In the genomic region with DNA sequence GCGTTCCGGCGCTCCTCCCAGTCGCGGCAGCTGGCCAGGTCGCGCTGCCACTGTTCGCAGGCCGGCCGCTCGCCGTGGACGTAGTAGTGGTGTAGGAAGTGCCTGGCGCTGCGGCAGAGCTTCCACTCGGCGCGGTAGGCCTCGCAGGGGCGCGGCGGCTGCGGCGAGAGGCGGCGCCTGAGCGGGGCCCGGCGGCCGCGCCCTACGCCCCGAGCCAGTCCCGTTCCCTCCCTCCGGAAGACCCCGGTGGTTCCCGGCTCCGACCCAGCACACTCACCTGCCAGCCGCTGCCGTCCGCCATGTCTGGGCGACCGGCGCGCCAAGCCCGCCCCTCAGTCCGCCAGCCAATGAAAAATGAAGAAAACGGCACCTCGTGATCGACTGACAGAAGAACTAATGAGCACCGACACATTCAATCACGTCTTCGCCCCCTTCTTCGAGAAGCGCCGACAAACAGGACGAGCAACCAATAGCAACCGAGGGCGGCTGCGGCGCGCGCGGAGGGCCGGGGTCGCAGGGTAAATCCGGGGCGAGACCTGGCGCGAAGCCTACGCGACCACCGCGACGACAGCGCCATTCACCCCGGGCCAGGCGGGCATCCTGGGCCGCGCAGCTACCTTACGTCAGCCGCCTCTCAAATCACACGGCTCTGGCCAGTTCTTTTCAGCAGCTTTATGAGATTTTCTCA, we compare ENCODE assay signal across 8 cellular contexts. TPM values are rescaled to one million over a fixed set of nuclear protein-coding genes. Genes with fewer than 3 reads are reported as not detected.
DNase-seq lines count a peak whose midpoint lies in the region; ATAC-seq and TF ChIP-seq lines count a peak whose summit lies in the region.

A gene with protein sequence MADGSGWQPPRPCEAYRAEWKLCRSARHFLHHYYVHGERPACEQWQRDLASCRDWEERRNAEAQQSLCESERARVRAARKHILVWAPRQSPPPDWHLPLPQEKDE (minus strand): TSS at position 324 of the 688 bp plus-strand sequence. CDS start 23 bp downstream, at position 301.

- peak within 1 kb of the TSS; percentile 70 to 88 (median 83) for H3K4me3 ChIP-seq in fibroblast of lung (replicated peaks in 1 of 4; ENCODE audit: control extremely low read depth in 1 of 4, insufficient read depth in 1 of 4, low read depth in 3 of 4, low read length in 4 of 4)
- H3K4me3 ChIP-seq in naive thymus-derived CD4-positive, alpha-beta T cell (ENCODE audit: low read length) = peak within 1 kb of the TSS; percentile 65

- TF ChIP-seq CTCF in fibroblast of lung (conservative IDR thresholded peaks at IDR 0.05 in 1 of 2, IDR thresholded peaks at IDR 0.05 in 1 of 2; ENCODE audit: low read depth in 1 of 2, low read length in 2 of 2) = no peak

- no peaks in the 10 kb centered on the region for H4K20me1 ChIP-seq in fibroblast of lung (ENCODE audit: control insufficient read depth, extremely low read depth, insufficient read depth, low read length)

- H3K79me2 ChIP-seq in fibroblast of lung (ENCODE audit: control insufficient read depth, insufficient read depth, low read length) = peaks cover 23% of the 10 kb centered on the region

- H3K9me3 Mint-ChIP-seq in naive thymus-derived CD4-positive, alpha-beta T cell = no peaks in the 10 kb centered on the region
- H3K9me3 Mint-ChIP-seq in stimulated activated naive B cell treated with anti-CD40 and anti-IgM and Interleukin-4, amounts not matched to agents 10 μg/mL and 1 μg/mL and 100 μg/mL, for 72 hours = no peaks in the 10 kb centered on the region

- peak within 1 kb of the TSS; percentile 84 to 97 (median 94) for H3K27ac Mint-ChIP-seq in naive thymus-derived CD4-positive, alpha-beta T cell
- H3K27ac Mint-ChIP-seq in stimulated activated naive B cell treated with anti-CD40 and anti-IgM and Interleukin-4, amounts not matched to agents 10 μg/mL and 1 μg/mL and 100 μg/mL, for 72 hours = peak within 1 kb of the TSS; percentile 99

- CTCF ChIA-PET in naive thymus-derived CD4-positive, alpha-beta T cell (lab: Charles Lee) = interaction anchor here (0.6 kb wide), 1 partner anchor 34 kb away, joined by 3 read pairs; no protein-coding TSS in a partner anchor

- peak within 1 kb of the TSS; percentile 82 for H3K9ac ChIP-seq in fibroblast of lung (ENCODE audit: insufficient read depth, low read length)

- H3K27me3 Mint-ChIP-seq in naive thymus-derived CD4-positive, alpha-beta T cell = no peaks in the 10 kb centered on the region
- no peaks in the 10 kb centered on the region for H3K27me3 Mint-ChIP-seq in stimulated activated naive B cell treated with anti-CD40 and anti-IgM and Interleukin-4, amounts not matched to agents 10 μg/mL and 1 μg/mL and 100 μg/mL, for 72 hours

- peak within 1 kb of the TSS; percentile 81 for H3K27ac ChIP-seq in fibroblast of lung (ENCODE audit: insufficient read depth, low read length)
- peak within 1 kb of the TSS; percentile 81 for H3K27ac ChIP-seq in naive thymus-derived CD4-positive, alpha-beta T cell (ENCODE audit: low read depth, low read length)

- no peaks in the 10 kb centered on the region for H3K9me3 ChIP-seq in fibroblast of lung (ENCODE audit: control insufficient read depth, insufficient read depth, low read depth, low read length)
- no peaks in the 10 kb centered on the region for H3K9me3 ChIP-seq in naive thymus-derived CD4-positive, alpha-beta T cell (ENCODE audit: control insufficient read depth in 2 of 3, low read length in 3 of 3)

- DNase-seq in DMS79 treated with DMSO at 0.1 percent for 48 hours (lab: John Stamatoyannopoulos, UW) (peak; percentile 84), Kasumi-1 (lab: John Stamatoyannopoulos, UW) (peak; percentile 95 to 96), RPMI7951 (ENCODE audit: low read depth) (peak; percentile 88), fibroblast of lung (ENCODE audit: low read depth in 2 of 2) (peak; percentile 92 to 94)
- peak; percentile 67 to 83 for DNase-seq in activated T-helper 1 cell treated with anti-CD3 and anti-CD28 coated beads, Interleukin-2, amount 50 U/mL, for 16 hours (ENCODE audit: low read depth in 1 of 2, low spot score in 1 of 2)
- peak; percentile 69 to 93 (median 90) for DNase-seq in naive thymus-derived CD4-positive, alpha-beta T cell
- DNase-seq in stimulated activated naive B cell treated with anti-CD40 and anti-IgM and Interleukin-4, amounts not matched to agents 10 μg/mL and 1 μg/mL and 100 μg/mL, for 72 hours = peak; percentile 88

- H3K4me2 ChIP-seq in fibroblast of lung (ENCODE audit: extremely low read depth, insufficient read depth, low read length) = peak within 1 kb of the TSS; percentile 99

- peak within 1 kb of the TSS; percentile 82 for H2AFZ ChIP-seq in fibroblast of lung (ENCODE audit: low read length)

- ATAC-seq in GM21825 (IDR thresholded peaks at IDR 0.05; ENCODE audit: unreplicated experiment) = peak; percentile 69
- peak; percentile 94 for ATAC-seq in naive thymus-derived CD4-positive, alpha-beta T cell
- ATAC-seq in stimulated activated naive B cell treated with anti-CD40 and anti-IgM and Interleukin-4, amounts not matched to agents 10 μg/mL and 1 μg/mL and 100 μg/mL, for 72 hours (replicated peaks) = peak; percentile 85 to 89

- peaks cover 2% of the 10 kb centered on the region for H3K4me1 ChIP-seq in fibroblast of lung (ENCODE audit: control insufficient read depth, extremely low read depth, insufficient read depth, low read length)
- peaks cover 18 to 26% of the 10 kb centered on the region in 2 donors for H3K4me1 ChIP-seq in naive thymus-derived CD4-positive, alpha-beta T cell (ENCODE audit: control insufficient read depth in 2 of 2, insufficient read depth in 2 of 2, low read length in 2 of 2)

- H3K36me3 ChIP-seq in fibroblast of lung (ENCODE audit: control insufficient read depth, insufficient read depth, low read length) = peaks cover 5% of the 10 kb centered on the region
- H3K36me3 ChIP-seq in naive thymus-derived CD4-positive, alpha-beta T cell (ENCODE audit: control insufficient read depth in 2 of 3, insufficient read depth in 3 of 3, low read length in 3 of 3) = peaks cover 0 to 29% (median 0%) of the 10 kb centered on the region in 3 experiments

- peaks cover 21 to 61% (median 48%) of the 10 kb centered on the region in 7 donors for H3K4me1 Mint-ChIP-seq in naive thymus-derived CD4-positive, alpha-beta T cell
- H3K4me1 Mint-ChIP-seq in stimulated activated naive B cell treated with anti-CD40 and anti-IgM and Interleukin-4, amounts not matched to agents 10 μg/mL and 1 μg/mL and 100 μg/mL, for 72 hours = peaks cover 32 to 56% of the 10 kb centered on the region in 2 donors

- POLR2A ChIA-PET in naive thymus-derived CD4-positive, alpha-beta T cell (lab: Charles Lee) = interaction anchor here (1.0 to 3.3 kb wide), 11 partner anchors 8 to 332 kb away, joined by 3 to 41 read pairs (median 5); a partner anchor contains a TSS

- H3K27me3 ChIP-seq in fibroblast of lung (ENCODE audit: control insufficient read depth, insufficient read depth, low read length) = no peaks in the 10 kb centered on the region
- no peaks in the 10 kb centered on the region for H3K27me3 ChIP-seq in naive thymus-derived CD4-positive, alpha-beta T cell (ENCODE audit: control insufficient read depth in 2 of 2, insufficient read depth in 2 of 2, low read length in 2 of 2)

- peaks cover 4 to 16% (median 5%) of the 10 kb centered on the region in 5 donors for H3K36me3 Mint-ChIP-seq in naive thymus-derived CD4-positive, alpha-beta T cell
- peaks cover 12 to 36% of the 10 kb centered on the region in 2 donors for H3K36me3 Mint-ChIP-seq in stimulated activated naive B cell treated with anti-CD40 and anti-IgM and Interleukin-4, amounts not matched to agents 10 μg/mL and 1 μg/mL and 100 μg/mL, for 72 hours

- peak within 1 kb of the TSS; percentile 84 to 99 (median 92) for H3K4me3 Mint-ChIP-seq in naive thymus-derived CD4-positive, alpha-beta T cell
- peak within 1 kb of the TSS; percentile 88 to 91 for H3K4me3 Mint-ChIP-seq in stimulated activated naive B cell treated with anti-CD40 and anti-IgM and Interleukin-4, amounts not matched to agents 10 μg/mL and 1 μg/mL and 100 μg/mL, for 72 hours

- intact Hi-C loops in naive thymus-derived CD4-positive, alpha-beta T cell (cut with micrococcal nuclease) = loop anchor here (1.0 to 5.0 kb wide), 9 partner anchors 15 to 325 kb away; a partner anchor contains a TSS

RNA-seq across cellular contexts. Expression of the gene that starts here (rescaled TPM):
- 19.9 and 25.0 TPM in 2 replicates for total RNA-seq in RPMI7951 (2014; rRNA removed; shearing (Covaris generic))
- total RNA-seq in fibroblast of lung = 16.2 and 17.7 TPM in 2 replicates
- 14.2 and 15.9 TPM in 2 replicates for polyA plus RNA-seq in fibroblast of lung
- polyA plus RNA-seq in fibroblast of lung (2012) = 17.3 and 17.4 TPM in 2 replicates
- polyA minus RNA-seq in fibroblast of lung (ENCODE audit: low replicate concordance) = 11.3 and 18.6 TPM in 2 replicates
- total RNA-seq in naive thymus-derived CD4-positive, alpha-beta T cell = 10 to 100 TPM; 34.2 to 44.9 (median 36.8) TPM
- 10 to 100 TPM; 51.8 to 58.0 TPM for polyA plus RNA-seq in naive thymus-derived CD4-positive, alpha-beta T cell

Comparison
In these comparisons a context has a peak if more than half of its experiments do, and no peak if none do; other contexts are left out.
1. Peak in every context shown above with its lines: DNase-seq, ATAC-seq, H3K4me3 ChIP-seq and H3K27ac ChIP-seq.